ENCODE assay signal across 1 cellular context in genomic region chr18:56083097-56083865, GRCh38.
TF ChIP-seq lines count a peak whose summit lies in the region.

No MANE protein-coding gene starts in this region.

TF ChIP-seq in SK-N-SH treated with all-trans-retinoic acid at 6 μM for 48 hours, 23 proteins besides CTCF, POLR2A, EP300 and RAD21 (continued from another document):
- TF ChIP-seq, protein P1, sequence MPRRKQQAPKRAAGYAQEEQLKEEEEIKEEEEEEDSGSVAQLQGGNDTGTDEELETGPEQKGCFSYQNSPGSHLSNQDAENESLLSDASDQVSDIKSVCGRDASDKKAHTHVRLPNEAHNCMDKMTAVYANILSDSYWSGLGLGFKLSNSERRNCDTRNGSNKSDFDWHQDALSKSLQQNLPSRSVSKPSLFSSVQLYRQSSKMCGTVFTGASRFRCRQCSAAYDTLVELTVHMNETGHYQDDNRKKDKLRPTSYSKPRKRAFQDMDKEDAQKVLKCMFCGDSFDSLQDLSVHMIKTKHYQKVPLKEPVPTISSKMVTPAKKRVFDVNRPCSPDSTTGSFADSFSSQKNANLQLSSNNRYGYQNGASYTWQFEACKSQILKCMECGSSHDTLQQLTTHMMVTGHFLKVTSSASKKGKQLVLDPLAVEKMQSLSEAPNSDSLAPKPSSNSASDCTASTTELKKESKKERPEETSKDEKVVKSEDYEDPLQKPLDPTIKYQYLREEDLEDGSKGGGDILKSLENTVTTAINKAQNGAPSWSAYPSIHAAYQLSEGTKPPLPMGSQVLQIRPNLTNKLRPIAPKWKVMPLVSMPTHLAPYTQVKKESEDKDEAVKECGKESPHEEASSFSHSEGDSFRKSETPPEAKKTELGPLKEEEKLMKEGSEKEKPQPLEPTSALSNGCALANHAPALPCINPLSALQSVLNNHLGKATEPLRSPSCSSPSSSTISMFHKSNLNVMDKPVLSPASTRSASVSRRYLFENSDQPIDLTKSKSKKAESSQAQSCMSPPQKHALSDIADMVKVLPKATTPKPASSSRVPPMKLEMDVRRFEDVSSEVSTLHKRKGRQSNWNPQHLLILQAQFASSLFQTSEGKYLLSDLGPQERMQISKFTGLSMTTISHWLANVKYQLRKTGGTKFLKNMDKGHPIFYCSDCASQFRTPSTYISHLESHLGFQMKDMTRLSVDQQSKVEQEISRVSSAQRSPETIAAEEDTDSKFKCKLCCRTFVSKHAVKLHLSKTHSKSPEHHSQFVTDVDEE (CRISPR knock-in tag; IDR thresholded peaks at IDR 0.05), result no peak
